1 cellular context compared by ENCODE assay signal in genomic region chr7:75721426-75721825, GRCh38.
TF ChIP-seq lines count a peak whose summit lies in the region.

No MANE protein-coding gene starts in this region.

TF ChIP-seq in GM23338, 12 proteins besides CTCF, POLR2A, EP300 and RAD21 (continued from another document):
- TF ChIP-seq, protein P1, sequence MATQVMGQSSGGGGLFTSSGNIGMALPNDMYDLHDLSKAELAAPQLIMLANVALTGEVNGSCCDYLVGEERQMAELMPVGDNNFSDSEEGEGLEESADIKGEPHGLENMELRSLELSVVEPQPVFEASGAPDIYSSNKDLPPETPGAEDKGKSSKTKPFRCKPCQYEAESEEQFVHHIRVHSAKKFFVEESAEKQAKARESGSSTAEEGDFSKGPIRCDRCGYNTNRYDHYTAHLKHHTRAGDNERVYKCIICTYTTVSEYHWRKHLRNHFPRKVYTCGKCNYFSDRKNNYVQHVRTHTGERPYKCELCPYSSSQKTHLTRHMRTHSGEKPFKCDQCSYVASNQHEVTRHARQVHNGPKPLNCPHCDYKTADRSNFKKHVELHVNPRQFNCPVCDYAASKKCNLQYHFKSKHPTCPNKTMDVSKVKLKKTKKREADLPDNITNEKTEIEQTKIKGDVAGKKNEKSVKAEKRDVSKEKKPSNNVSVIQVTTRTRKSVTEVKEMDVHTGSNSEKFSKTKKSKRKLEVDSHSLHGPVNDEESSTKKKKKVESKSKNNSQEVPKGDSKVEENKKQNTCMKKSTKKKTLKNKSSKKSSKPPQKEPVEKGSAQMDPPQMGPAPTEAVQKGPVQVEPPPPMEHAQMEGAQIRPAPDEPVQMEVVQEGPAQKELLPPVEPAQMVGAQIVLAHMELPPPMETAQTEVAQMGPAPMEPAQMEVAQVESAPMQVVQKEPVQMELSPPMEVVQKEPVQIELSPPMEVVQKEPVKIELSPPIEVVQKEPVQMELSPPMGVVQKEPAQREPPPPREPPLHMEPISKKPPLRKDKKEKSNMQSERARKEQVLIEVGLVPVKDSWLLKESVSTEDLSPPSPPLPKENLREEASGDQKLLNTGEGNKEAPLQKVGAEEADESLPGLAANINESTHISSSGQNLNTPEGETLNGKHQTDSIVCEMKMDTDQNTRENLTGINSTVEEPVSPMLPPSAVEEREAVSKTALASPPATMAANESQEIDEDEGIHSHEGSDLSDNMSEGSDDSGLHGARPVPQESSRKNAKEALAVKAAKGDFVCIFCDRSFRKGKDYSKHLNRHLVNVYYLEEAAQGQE (IDR thresholded peaks at IDR 0.05; ENCODE audit: unreplicated experiment): no peak
- TF ChIP-seq EZH2phosphoT487 (IDR thresholded peaks at IDR 0.05; ENCODE audit: unreplicated experiment) (no peak), ZNF331 (CRISPR knock-in tag; IDR thresholded peaks at IDR 0.05; ENCODE audit: low read depth) (no peak)
- TF ChIP-seq, protein P2, sequence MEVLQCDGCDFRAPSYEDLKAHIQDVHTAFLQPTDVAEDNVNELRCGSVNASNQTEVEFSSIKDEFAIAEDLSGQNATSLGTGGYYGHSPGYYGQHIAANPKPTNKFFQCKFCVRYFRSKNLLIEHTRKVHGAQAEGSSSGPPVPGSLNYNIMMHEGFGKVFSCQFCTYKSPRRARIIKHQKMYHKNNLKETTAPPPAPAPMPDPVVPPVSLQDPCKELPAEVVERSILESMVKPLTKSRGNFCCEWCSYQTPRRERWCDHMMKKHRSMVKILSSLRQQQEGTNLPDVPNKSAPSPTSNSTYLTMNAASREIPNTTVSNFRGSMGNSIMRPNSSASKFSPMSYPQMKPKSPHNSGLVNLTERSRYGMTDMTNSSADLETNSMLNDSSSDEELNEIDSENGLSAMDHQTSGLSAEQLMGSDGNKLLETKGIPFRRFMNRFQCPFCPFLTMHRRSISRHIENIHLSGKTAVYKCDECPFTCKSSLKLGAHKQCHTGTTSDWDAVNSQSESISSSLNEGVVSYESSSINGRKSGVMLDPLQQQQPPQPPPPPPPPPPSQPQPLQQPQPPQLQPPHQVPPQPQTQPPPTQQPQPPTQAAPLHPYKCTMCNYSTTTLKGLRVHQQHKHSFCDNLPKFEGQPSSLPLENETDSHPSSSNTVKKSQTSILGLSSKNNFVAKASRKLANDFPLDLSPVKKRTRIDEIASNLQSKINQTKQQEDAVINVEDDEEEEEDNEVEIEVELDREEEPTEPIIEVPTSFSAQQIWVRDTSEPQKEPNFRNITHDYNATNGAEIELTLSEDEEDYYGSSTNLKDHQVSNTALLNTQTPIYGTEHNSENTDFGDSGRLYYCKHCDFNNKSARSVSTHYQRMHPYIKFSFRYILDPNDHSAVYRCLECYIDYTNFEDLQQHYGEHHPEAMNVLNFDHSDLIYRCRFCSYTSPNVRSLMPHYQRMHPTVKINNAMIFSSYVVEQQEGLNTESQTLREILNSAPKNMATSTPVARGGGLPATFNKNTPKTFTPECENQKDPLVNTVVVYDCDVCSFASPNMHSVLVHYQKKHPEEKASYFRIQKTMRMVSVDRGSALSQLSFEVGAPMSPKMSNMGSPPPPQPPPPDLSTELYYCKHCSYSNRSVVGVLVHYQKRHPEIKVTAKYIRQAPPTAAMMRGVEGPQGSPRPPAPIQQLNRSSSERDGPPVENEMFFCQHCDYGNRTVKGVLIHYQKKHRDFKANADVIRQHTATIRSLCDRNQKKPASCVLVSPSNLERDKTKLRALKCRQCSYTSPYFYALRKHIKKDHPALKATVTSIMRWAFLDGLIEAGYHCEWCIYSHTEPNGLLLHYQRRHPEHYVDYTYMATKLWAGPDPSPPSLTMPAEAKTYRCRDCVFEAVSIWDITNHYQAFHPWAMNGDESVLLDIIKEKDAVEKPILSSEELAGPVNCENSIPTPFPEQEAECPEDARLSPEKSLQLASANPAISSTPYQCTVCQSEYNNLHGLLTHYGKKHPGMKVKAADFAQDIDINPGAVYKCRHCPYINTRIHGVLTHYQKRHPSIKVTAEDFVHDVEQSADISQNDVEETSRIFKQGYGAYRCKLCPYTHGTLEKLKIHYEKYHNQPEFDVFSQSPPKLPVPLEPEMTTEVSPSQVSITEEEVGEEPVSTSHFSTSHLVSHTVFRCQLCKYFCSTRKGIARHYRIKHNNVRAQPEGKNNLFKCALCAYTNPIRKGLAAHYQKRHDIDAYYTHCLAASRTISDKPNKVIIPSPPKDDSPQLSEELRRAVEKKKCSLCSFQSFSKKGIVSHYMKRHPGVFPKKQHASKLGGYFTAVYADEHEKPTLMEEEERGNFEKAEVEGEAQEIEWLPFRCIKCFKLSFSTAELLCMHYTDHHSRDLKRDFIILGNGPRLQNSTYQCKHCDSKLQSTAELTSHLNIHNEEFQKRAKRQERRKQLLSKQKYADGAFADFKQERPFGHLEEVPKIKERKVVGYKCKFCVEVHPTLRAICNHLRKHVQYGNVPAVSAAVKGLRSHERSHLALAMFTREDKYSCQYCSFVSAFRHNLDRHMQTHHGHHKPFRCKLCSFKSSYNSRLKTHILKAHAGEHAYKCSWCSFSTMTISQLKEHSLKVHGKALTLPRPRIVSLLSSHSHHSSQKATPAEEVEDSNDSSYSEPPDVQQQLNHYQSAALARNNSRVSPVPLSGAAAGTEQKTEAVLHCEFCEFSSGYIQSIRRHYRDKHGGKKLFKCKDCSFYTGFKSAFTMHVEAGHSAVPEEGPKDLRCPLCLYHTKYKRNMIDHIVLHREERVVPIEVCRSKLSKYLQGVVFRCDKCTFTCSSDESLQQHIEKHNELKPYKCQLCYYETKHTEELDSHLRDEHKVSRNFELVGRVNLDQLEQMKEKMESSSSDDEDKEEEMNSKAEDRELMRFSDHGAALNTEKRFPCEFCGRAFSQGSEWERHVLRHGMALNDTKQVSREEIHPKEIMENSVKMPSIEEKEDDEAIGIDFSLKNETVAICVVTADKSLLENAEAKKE (CRISPR knock-in tag; IDR thresholded peaks at IDR 0.05): no peak
